Comparison of ENCODE assay signal across 22 cellular contexts in the genomic region with DNA sequence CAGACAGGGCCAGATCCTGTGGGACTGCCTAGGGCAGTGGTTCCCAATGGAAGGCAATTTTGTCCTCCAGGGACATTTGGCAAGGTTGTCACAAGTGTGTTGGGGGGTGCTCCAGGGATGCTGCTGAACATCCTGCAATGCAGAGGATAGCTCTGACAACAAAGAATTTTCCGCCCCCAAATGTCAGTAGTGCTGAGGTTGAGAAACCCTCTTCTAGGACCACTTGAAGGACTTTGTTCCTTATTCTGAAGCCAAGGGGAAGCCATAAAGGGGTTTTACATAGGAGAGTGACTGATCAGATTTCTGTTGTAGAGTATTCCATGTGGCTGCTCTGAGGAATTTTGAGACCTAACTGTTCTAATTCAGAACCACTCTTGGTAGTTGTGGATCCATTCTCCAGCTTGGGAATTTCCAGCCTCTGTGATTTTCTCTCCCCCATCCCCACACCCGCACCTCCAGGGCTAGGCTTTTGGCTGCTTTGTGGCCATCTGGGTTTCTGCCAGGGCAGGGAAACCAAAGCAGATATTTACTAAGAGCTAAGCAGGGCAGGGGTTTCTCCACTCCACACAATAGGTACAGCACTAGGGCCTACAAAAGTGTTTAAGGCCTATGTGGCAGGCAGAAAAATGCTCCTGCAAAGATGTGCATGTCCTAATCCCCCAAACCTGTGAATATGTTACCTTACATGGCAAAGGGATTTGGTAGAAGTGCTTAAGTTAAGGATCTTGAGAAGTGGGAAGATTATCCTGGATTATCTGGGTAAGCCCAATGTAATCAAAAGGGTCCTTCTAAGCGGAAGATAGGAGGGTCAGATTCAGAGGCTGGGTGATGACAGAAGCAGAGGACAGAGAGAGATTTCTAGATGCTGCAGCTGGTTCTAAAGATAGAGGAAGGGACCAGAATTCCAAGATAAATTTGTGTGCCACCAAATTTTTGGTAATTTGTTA.
"Had no signal": no experiment of that assay in that cellular context is flagged by ENCODE, and none has a peak within 500 bp of the region (broad histone marks: within the 10 kb centered on the region; RNA-seq: fewer than 3 reads in every experiment).

No MANE protein-coding gene starts in this region.

- H3K27ac Mint-ChIP-seq: T-helper 2 cell treated with Interferon-gamma antibody and Interleukin-4, amounts not matched to agents 5 μg/mL and 100 μg/mL, for 36 hours had no signal

- DNase-seq: activated CD4-positive, alpha-beta T cell treated with anti-CD3 and anti-CD28 coated beads, Interleukin-2, amount 50 U/mL, for 1 hour; activated CD8-positive, alpha-beta memory T cell treated with anti-CD3 and anti-CD28 coated beads, Interleukin-2, amount 50 U/mL, for 4 hours; activated naive CD4-positive, alpha-beta T cell treated with anti-CD3 and anti-CD28 coated beads, Interleukin-2, amount 50 U/mL, for 16 hours; activated T-cell treated with anti-CD3 and anti-CD28 coated beads, Interleukin-2, amount 50 U/mL, for 4 hours; aorta; brain microvascular endothelial cell; gastrocnemius medialis; heart left ventricle; kidney glomerular epithelial cell; left ventricle myocardium inferior; mucosa of descending colon; naive B cell; ovary; sigmoid colon; stimulated activated CD4-positive, alpha-beta T cell treated with anti-CD3 and anti-CD28 coated beads, Interleukin-4, amount 100 ng/mL, for 24 hours; stimulated activated naive CD4-positive, alpha-beta T cell treated with Interleukin-2 at 50 U/mL for 16 hours; thyroid gland had no signal

- ATAC-seq: activated CD4-positive, CD25-positive, alpha-beta regulatory T cell treated with anti-CD3 and anti-CD28 coated beads, Interleukin-2, amount 50 U/mL, for 24 hours; activated T-cell treated with anti-CD3 and anti-CD28 coated beads, Interleukin-2, amount 50 U/mL, for 4 hours; gastrocnemius medialis had no signal

- H3K27me3 ChIP-seq: brain microvascular endothelial cell, colonic mucosa, gastrocnemius medialis, heart left ventricle, ovary, sigmoid colon, thyroid gland had no signal

- H3K9me3 ChIP-seq: colonic mucosa, ovary, sigmoid colon, thyroid gland had no signal

- H3K4me3 ChIP-seq: colonic mucosa, gastrocnemius medialis, heart left ventricle, left ventricle myocardium inferior, mucosa of descending colon, ovary, sigmoid colon, thyroid gland had no signal

- H3K4me3 Mint-ChIP-seq: activated T-cell treated with anti-CD3 and anti-CD28 coated beads, Interleukin-2, amount 50 U/mL, for 4 hours; central memory CD8-positive, alpha-beta T cell; naive B cell; neural crest cell; T-helper 2 cell treated with Interferon-gamma antibody and Interleukin-4, amounts not matched to agents 5 μg/mL and 100 μg/mL, for 36 hours had no signal

- H3K27ac ChIP-seq: brain microvascular endothelial cell, colonic mucosa, gastrocnemius medialis, heart left ventricle, left ventricle myocardium inferior, ovary, sigmoid colon, thyroid gland had no signal

- H3K27me3 Mint-ChIP-seq: central memory CD8-positive, alpha-beta T cell had no signal

- H3K4me1 ChIP-seq: colonic mucosa, gastrocnemius medialis, heart left ventricle, left ventricle myocardium inferior, sigmoid colon, thyroid gland had no signal

- H3K36me3 ChIP-seq: brain microvascular endothelial cell, colonic mucosa, gastrocnemius medialis, heart left ventricle, left ventricle myocardium inferior, ovary, sigmoid colon, thyroid gland had no signal
